In the genomic region with DNA sequence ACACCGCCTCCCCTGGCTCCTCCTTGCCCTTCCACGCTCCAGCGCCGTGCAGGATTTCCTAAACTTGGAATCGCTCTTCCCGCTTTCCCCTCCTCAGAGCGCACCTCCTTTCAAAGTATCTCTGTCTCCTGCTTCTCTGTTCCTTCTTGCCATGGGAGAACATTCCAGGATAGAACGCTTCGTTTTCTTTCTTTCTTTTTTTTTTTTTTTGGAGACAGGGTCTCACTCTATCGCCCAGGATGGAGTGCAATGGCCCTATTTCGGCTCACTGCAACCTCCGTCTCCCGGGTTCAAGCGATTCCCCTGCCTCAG, we compare ENCODE assay signal across 8 cellular contexts. TPM values are rescaled to one million over a fixed set of nuclear protein-coding genes. Genes with fewer than 3 reads are reported as not detected.
DNase-seq lines count a peak whose midpoint lies in the region; ATAC-seq, FAIRE-seq and TF ChIP-seq lines count a peak whose summit lies in the region.

No MANE protein-coding gene starts in this region.

- peak overlapping the region; percentile 98 for H3K4me2 ChIP-seq in mesenchymal stem cell (ENCODE audit: low read length, poor library complexity, severe bottlenecking)

- H2BK12ac ChIP-seq in mesenchymal stem cell (ENCODE audit: low read length in 2 of 2): peak overlapping the region in 1 of 2 experiments; percentile 1

- H3K27ac Mint-ChIP-seq in activated naive CD4-positive, alpha-beta T cell treated with anti-CD3 and anti-CD28 coated beads, Interleukin-2, amount 50 U/mL, for 24 hours: peak overlapping the region; percentile 97
- peak overlapping the region; percentile 97 to 100 (median 99) for H3K27ac Mint-ChIP-seq in brain

- 39% methylated on average over 14 of the region's 14 CpGs for WGBS in mesenchymal stem cell
- 28% methylated on average over 14 of the region's 14 CpGs for WGBS in upper lobe of left lung, 2 donors

- H2BK15ac ChIP-seq in mesenchymal stem cell (ENCODE audit: low read depth, poor library complexity, severe bottlenecking): no peak overlapping the region

- peak overlapping the region; percentile 99 for H4K91ac ChIP-seq in mesenchymal stem cell (ENCODE audit: low read length)

- peak overlapping the region in 1 of 2 experiments; percentile 50 for H3K14ac ChIP-seq in mesenchymal stem cell (ENCODE audit: low read length in 2 of 2)

- TF ChIP-seq EP300 in upper lobe of left lung (IDR thresholded peaks at IDR 0.05): no peak

- H3K36me3 Mint-ChIP-seq in activated naive CD4-positive, alpha-beta T cell treated with anti-CD3 and anti-CD28 coated beads, Interleukin-2, amount 50 U/mL, for 24 hours: peaks cover 10% of the 10 kb centered on the region
- H3K36me3 Mint-ChIP-seq in brain: peaks cover 17% of the 10 kb centered on the region

- DNase-seq in activated naive CD4-positive, alpha-beta T cell treated with anti-CD3 and anti-CD28 coated beads, Interleukin-2, amount 50 U/mL, for 16 hours: no peak
- DNase-seq in mesenchymal stem cell: no peak
- no peak for DNase-seq in upper lobe of left lung
- no peak for DNase-seq in T1000 (lab: John Stamatoyannopoulos, UW)
- DNase-seq in hepatic stellate cell (ENCODE audit: low spot score): no peak
- DNase-seq in GM12891 (ENCODE audit: insufficient read length, low spot score): no peak

- H3K27ac ChIP-seq in mesenchymal stem cell (ENCODE audit: low read length, poor library complexity, severe bottlenecking) (peak overlapping the region; percentile 58), upper lobe of left lung (peak overlapping the region; percentile 91 to 96 (median 92))

- peak overlapping the region; percentile 83 to 99 for H3K18ac ChIP-seq in mesenchymal stem cell (ENCODE audit: low read depth in 1 of 2, low read length in 2 of 2)

- H2BK5ac ChIP-seq in mesenchymal stem cell (ENCODE audit: low read depth, low read length, poor library complexity, severe bottlenecking): peak overlapping the region; percentile 92

- H3K4me1 ChIP-seq in mesenchymal stem cell (ENCODE audit: control insufficient read depth, insufficient read depth, low read depth, low read length): no peaks in the 10 kb centered on the region
- peaks cover 13 to 26% (median 18%) of the 10 kb centered on the region in 4 donors for H3K4me1 ChIP-seq in upper lobe of left lung

- peak overlapping the region; percentile 98 for H3K4me3 Mint-ChIP-seq in activated naive CD4-positive, alpha-beta T cell treated with anti-CD3 and anti-CD28 coated beads, Interleukin-2, amount 50 U/mL, for 24 hours
- H3K4me3 Mint-ChIP-seq in brain: peak overlapping the region; percentile 93 to 98 (median 94)

- peaks cover 3% of the 10 kb centered on the region for H3K79me1 ChIP-seq in mesenchymal stem cell (replicated peaks; ENCODE audit: low read length, poor library complexity, severe bottlenecking)

- peak overlapping the region; percentile 100 for H2AFZ ChIP-seq in mesenchymal stem cell (ENCODE audit: low read depth, low read length)

- peak overlapping the region; percentile 38 for H2AK5ac ChIP-seq in mesenchymal stem cell (ENCODE audit: low read length, severe bottlenecking)

- H2BK120ac ChIP-seq in mesenchymal stem cell (ENCODE audit: low read depth, low read length): peak overlapping the region; percentile 89

- peak overlapping the region; percentile 23 to 90 for H3K23ac ChIP-seq in mesenchymal stem cell (ENCODE audit: low read length in 2 of 2)

- peak overlapping the region; percentile 87 to 95 for H3K4ac ChIP-seq in mesenchymal stem cell (ENCODE audit: low read depth in 1 of 2, low read length in 2 of 2)

- H3K36me3 ChIP-seq in mesenchymal stem cell (ENCODE audit: control insufficient read depth in 1 of 2, insufficient read depth in 2 of 2, low read depth in 1 of 2, low read length in 2 of 2): peaks cover 3 to 12% of the 10 kb centered on the region in 2 experiments
- H3K36me3 ChIP-seq in upper lobe of left lung: peaks cover 0 to 9% (median 0%) of the 10 kb centered on the region in 4 donors

- H3K9me3 ChIP-seq in mesenchymal stem cell (ENCODE audit: control insufficient read depth, low read length) (no peaks in the 10 kb centered on the region), upper lobe of left lung (no peaks in the 10 kb centered on the region)

- no peak for ATAC-seq in upper lobe of left lung (ENCODE audit: low FRiP score in 2 of 2)

- H3K9me3 Mint-ChIP-seq in activated naive CD4-positive, alpha-beta T cell treated with anti-CD3 and anti-CD28 coated beads, Interleukin-2, amount 50 U/mL, for 24 hours: no peaks in the 10 kb centered on the region
- H3K9me3 Mint-ChIP-seq in brain: peaks cover 0 to 2% (median 0%) of the 10 kb centered on the region in 5 experiments

- H3K4me1 Mint-ChIP-seq in activated naive CD4-positive, alpha-beta T cell treated with anti-CD3 and anti-CD28 coated beads, Interleukin-2, amount 50 U/mL, for 24 hours: peaks cover 35% of the 10 kb centered on the region
- peaks cover 47% of the 10 kb centered on the region for H3K4me1 Mint-ChIP-seq in brain

- H3K27me3 Mint-ChIP-seq in activated naive CD4-positive, alpha-beta T cell treated with anti-CD3 and anti-CD28 coated beads, Interleukin-2, amount 50 U/mL, for 24 hours: peaks cover 1% of the 10 kb centered on the region
- peaks cover 22% of the 10 kb centered on the region for H3K27me3 Mint-ChIP-seq in brain

- H3K4me3 ChIP-seq in mesenchymal stem cell (ENCODE audit: insufficient read depth in 1 of 2, low read depth in 1 of 2, low read length in 2 of 2) (peak overlapping the region; percentile 80 to 82), upper lobe of left lung (peak overlapping the region; percentile 63 to 98 (median 83))

- TF ChIP-seq CTCF in brain (conservative IDR thresholded peaks at IDR 0.05): no peak
- no peak for TF ChIP-seq CTCF in upper lobe of left lung (IDR thresholded peaks at IDR 0.05)

- H3K9ac ChIP-seq in mesenchymal stem cell (ENCODE audit: low read length): peak overlapping the region; percentile 90

- H4K8ac ChIP-seq in mesenchymal stem cell (ENCODE audit: low read length): peak overlapping the region; percentile 100

- no peak for FAIRE-seq in GM12891 (lab: Jason Lieb, UNC)

- TF ChIP-seq POLR2A in upper lobe of left lung (IDR thresholded peaks at IDR 0.05) (no peak), GM12891 (IDR thresholded peaks at IDR 0.05; ENCODE audit: low read depth, low read length) (no peak)

- H3K27me3 ChIP-seq in mesenchymal stem cell (ENCODE audit: control insufficient read depth in 1 of 2, insufficient read depth in 1 of 2, low read length in 2 of 2) (no peaks in the 10 kb centered on the region), upper lobe of left lung (no peaks in the 10 kb centered on the region)

TF ChIP-seq in GM12891, 5 proteins besides CTCF, POLR2A, EP300 and RAD21:
- TF ChIP-seq TAF1 (IDR thresholded peaks at IDR 0.05; ENCODE audit: low read depth, low read length): no peak
- TF ChIP-seq PAX5 (IDR thresholded peaks at IDR 0.05; ENCODE audit: insufficient read depth, low read length, severe bottlenecking): no peak
- TF ChIP-seq SPI1 (IDR thresholded peaks at IDR 0.05; ENCODE audit: low read depth, low read length): no peak
TF ChIP-seq in GM12891: peak in this region for 0.

RNA-seq across cellular contexts. Expression of a gene that starts 0.6 kb away (rescaled TPM):
- polyA plus RNA-seq in brain (ENCODE audit: insufficient read depth, low read depth, low replicate concordance): 1.7 TPM
- polyA plus RNA-seq in mesenchymal stem cell (2013, experiment 1 of 2): 6.0 TPM
- polyA plus RNA-seq in mesenchymal stem cell (2013, experiment 2 of 2): 6.0 TPM
- 10 to 100 TPM; 15.7 to 33.0 (median 17.4) TPM for total RNA-seq in upper lobe of left lung
- polyA plus RNA-seq in GM12891 (2012; ENCODE audit: low read depth, missing spikeins): 5.7 TPM
